ENCODE assay signal across 9 cellular contexts in genomic region chr2:219245899-219246230, GRCh38. TPM values are rescaled to one million over a fixed set of nuclear protein-coding genes. Genes with fewer than 3 reads are reported as not detected.
DNase-seq lines count a peak whose midpoint lies in the region; ATAC-seq and TF ChIP-seq lines count a peak whose summit lies in the region.
"Had no signal": no experiment of that assay in that cellular context is flagged by ENCODE, and none has a peak within 500 bp of the region (broad histone marks: within the 10 kb centered on the region; RNA-seq: fewer than 3 reads in every experiment).

No MANE protein-coding gene starts in this region.

- intact Hi-C loops in prostate gland (cut with DNase I), result no loop called here

- no peak for DNase-seq in GM12864 (ENCODE audit: low read depth)
- no peak for DNase-seq in SJSA1 (ENCODE audit: low read depth in 1 of 2, low spot score in 2 of 2)
- DNase-seq in fibroblast of lung (ENCODE audit: low read depth in 2 of 2), result no peak
- no peak for DNase-seq in prostate gland (ENCODE audit: low spot score)
- no peak for DNase-seq in stimulated activated CD4-positive, alpha-beta T cell treated with anti-CD3 and anti-CD28 coated beads, Interleukin-12 subunit alpha, Interleukin-12 subunit beta, amount 100 ng/mL, for 4 hours
- DNase-seq in putamen (ENCODE audit: low spot score), result no peak
- no peak for DNase-seq in AML-193 (lab: John Stamatoyannopoulos, UW)

- TF ChIP-seq POLR2A in prostate gland (IDR thresholded peaks at IDR 0.05), result no peak

- H3K27ac ChIP-seq in SJSA1 (peak overlapping the region; percentile 88), fibroblast of lung (ENCODE audit: insufficient read depth, low read length) (peak overlapping the region; percentile 99), prostate gland (peak overlapping the region; percentile 90 to 94)

- no peaks in the 10 kb centered on the region for H3K9me3 ChIP-seq in SJSA1 (replicated peaks)
- no peaks in the 10 kb centered on the region for H3K9me3 ChIP-seq in fibroblast of lung (ENCODE audit: control insufficient read depth, insufficient read depth, low read depth, low read length)
- H3K9me3 ChIP-seq in prostate gland, result no peaks in the 10 kb centered on the region

- 10% methylated on average over 10 of the region's 10 CpGs for WGBS in prostate gland

- peak overlapping the region; percentile 92 for H3K4me2 ChIP-seq in fibroblast of lung (ENCODE audit: extremely low read depth, insufficient read depth, low read length)

- H3K27me3 ChIP-seq in SJSA1 (replicated peaks) (no peaks in the 10 kb centered on the region), fibroblast of lung (ENCODE audit: control insufficient read depth, insufficient read depth, low read length) (no peaks in the 10 kb centered on the region), prostate gland (replicated peaks; ENCODE audit: insufficient read depth) (no peaks in the 10 kb centered on the region)

- no peak for TF ChIP-seq CTCF in GM12864 (IDR thresholded peaks at IDR 0.05; ENCODE audit: low read depth, low read length, missing control alignments)
- no peak for TF ChIP-seq CTCF in fibroblast of lung (conservative IDR thresholded peaks at IDR 0.05 in 1 of 2, IDR thresholded peaks at IDR 0.05 in 1 of 2; ENCODE audit: low read depth in 1 of 2, low read length in 2 of 2)
- no peak for TF ChIP-seq CTCF in prostate gland (IDR thresholded peaks at IDR 0.05)

- H2AFZ ChIP-seq in fibroblast of lung (ENCODE audit: low read length), result no peak overlapping the region

- H3K9ac ChIP-seq in fibroblast of lung (ENCODE audit: insufficient read depth, low read length), result peak overlapping the region; percentile 98

- no peaks in the 10 kb centered on the region for H4K20me1 ChIP-seq in fibroblast of lung (ENCODE audit: control insufficient read depth, extremely low read depth, insufficient read depth, low read length)

- ATAC-seq in HG03175 (IDR thresholded peaks at IDR 0.05; ENCODE audit: unreplicated experiment), result no peak

- H3K4me3 ChIP-seq in GM12864 (ENCODE audit: low read depth, low read length) (peak overlapping the region; percentile 94), SJSA1 (peak overlapping the region; percentile 81), fibroblast of lung (replicated peaks in 1 of 4; ENCODE audit: control extremely low read depth in 1 of 4, insufficient read depth in 1 of 4, low read depth in 3 of 4, low read length in 4 of 4) (peak overlapping the region; percentile 87 to 95 (median 94)), prostate gland (peak overlapping the region; percentile 74 to 77)

- H3K36me3 ChIP-seq in SJSA1, result peaks cover 24% of the 10 kb centered on the region
- H3K36me3 ChIP-seq in fibroblast of lung (ENCODE audit: control insufficient read depth, insufficient read depth, low read length), result peaks cover 18% of the 10 kb centered on the region
- H3K36me3 ChIP-seq in prostate gland, result no peaks in the 10 kb centered on the region

- H3K4me1 ChIP-seq in SJSA1 (replicated peaks) (peaks cover 31% of the 10 kb centered on the region), fibroblast of lung (ENCODE audit: control insufficient read depth, extremely low read depth, insufficient read depth, low read length) (peaks cover 18% of the 10 kb centered on the region), prostate gland (replicated peaks) (peaks cover 24% of the 10 kb centered on the region)

- peaks cover 15% of the 10 kb centered on the region for H3K79me2 ChIP-seq in fibroblast of lung (ENCODE audit: control insufficient read depth, insufficient read depth, low read length)

RNA-seq across cellular contexts. Expression of gene STK16, which starts 0.6 kb away (rescaled TPM):
- 13.2 and 18.6 TPM in 2 replicates for total RNA-seq in SJSA1 (2014; rRNA removed; shearing (Covaris generic))
- total RNA-seq in fibroblast of lung, result 26.7 and 30.7 TPM in 2 replicates
- 35.7 and 42.8 TPM in 2 replicates for polyA plus RNA-seq in fibroblast of lung
- 32.5 and 40.0 TPM in 2 replicates for polyA plus RNA-seq in fibroblast of lung (2012)
- polyA minus RNA-seq in fibroblast of lung (ENCODE audit: low replicate concordance), result 63.1 and 132 TPM in 2 replicates
- total RNA-seq in prostate gland, result 10 to 100 TPM; 20.5 to 26.1 TPM

RNA-seq across cellular contexts. Expression of gene GLB1L, which starts 0.6 kb away (rescaled TPM):
- total RNA-seq in SJSA1 (2014; rRNA removed; shearing (Covaris generic)), result 0.53 and 3.6 TPM in 2 replicates
- total RNA-seq in fibroblast of lung (28.2 and 47.0 TPM in 2 replicates), prostate gland (10 to 100 TPM; 23.1 to 25.0 TPM)
- polyA plus RNA-seq in fibroblast of lung, result 12.8 and 16.9 TPM in 2 replicates
- polyA plus RNA-seq in fibroblast of lung (2012), result 7.6 and 9.6 TPM in 2 replicates
- 12.4 and 16.9 TPM in 2 replicates for polyA minus RNA-seq in fibroblast of lung (ENCODE audit: low replicate concordance)

RNA-seq across cellular contexts. Expression of gene TUBA4B, which starts 7.2 kb away (rescaled TPM):
- total RNA-seq in SJSA1 (2014; rRNA removed; shearing (Covaris generic)), result not detected in 2 replicates
- total RNA-seq in fibroblast of lung (not detected in 2 replicates), prostate gland (not detected)
- polyA plus RNA-seq in fibroblast of lung, result not detected in 2 replicates
- polyA plus RNA-seq in fibroblast of lung (2012), result not detected in 2 replicates
- not detected in 2 replicates for polyA minus RNA-seq in fibroblast of lung (ENCODE audit: low replicate concordance)
- total RNA-seq: M059J had no signal

RNA-seq across cellular contexts. Expression of gene TUBA4A, which starts 7.9 kb away (rescaled TPM):
- total RNA-seq in SJSA1 (2014; rRNA removed; shearing (Covaris generic)), result 0.45 TPM in 1 of 2 replicates, not detected in the other
- total RNA-seq in fibroblast of lung (5.6 and 7.7 TPM in 2 replicates), prostate gland (10 to 100 TPM; 43.5 to 51.2 TPM)
- 14.7 and 34.2 TPM in 2 replicates for polyA plus RNA-seq in fibroblast of lung
- 9.0 and 21.6 TPM in 2 replicates for polyA plus RNA-seq in fibroblast of lung (2012)
- polyA minus RNA-seq in fibroblast of lung (ENCODE audit: low replicate concordance), result 32.2 and 48.9 TPM in 2 replicates

RNA-seq across cellular contexts. Expression of gene ANKZF1, which starts 16.3 kb away (rescaled TPM):
- 13.9 and 15.2 TPM in 2 replicates for total RNA-seq in SJSA1 (2014; rRNA removed; shearing (Covaris generic))
- total RNA-seq in fibroblast of lung, result 28.8 and 32.7 TPM in 2 replicates
- 9.9 and 13.2 TPM in 2 replicates for polyA plus RNA-seq in fibroblast of lung
- polyA plus RNA-seq in fibroblast of lung (2012), result 8.2 and 11.4 TPM in 2 replicates
- polyA minus RNA-seq in fibroblast of lung (ENCODE audit: low replicate concordance), result 5.1 and 7.7 TPM in 2 replicates
- 10 to 100 TPM; 64.4 to 85.7 TPM for total RNA-seq in prostate gland
